Comparison of ENCODE assay signal across 9 cellular contexts in genomic region chr10:124305984-124306383, GRCh38.
"Had no signal": no experiment of that assay in that cellular context is flagged by ENCODE, and none has a peak within 500 bp of the region (broad histone marks: within the 10 kb centered on the region; RNA-seq: fewer than 3 reads in every experiment).

No MANE protein-coding gene starts in this region.

- H3K9ac ChIP-seq: GM23248, KMS-11 had no signal

- H3K27ac ChIP-seq: GM23248, KMS-11 had no signal

- FAIRE-seq: H54, HTR-8/SVneo had no signal

- H3K4me3 ChIP-seq: GM23248 had no signal

- H3K4me2 ChIP-seq: KMS-11 had no signal

- H2AFZ ChIP-seq: GM23248 had no signal

- DNase-seq: GM23248, GOT3, H9, HCEC 1CT, HFFc6, KBM-7 had no signal
